9 cellular contexts compared by ENCODE assay signal in the genomic region with DNA sequence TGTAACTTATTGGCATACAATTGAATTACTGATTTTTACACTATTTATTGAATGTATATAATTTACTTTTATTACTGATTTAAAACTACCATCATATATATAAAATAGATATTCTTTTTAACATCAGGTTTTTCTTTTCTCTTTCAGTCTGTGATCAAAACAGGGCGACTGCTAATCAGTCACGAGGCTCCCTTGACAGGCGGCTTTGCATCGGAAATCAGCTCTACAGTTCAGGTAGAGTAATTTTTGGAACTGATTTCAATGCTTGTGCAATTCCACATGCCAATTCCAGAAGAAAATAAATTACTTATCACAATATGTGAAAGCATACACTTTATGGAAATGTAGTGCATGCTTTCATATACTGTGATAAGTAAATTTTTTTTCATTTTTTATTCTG.
"Had no signal": no experiment of that assay in that cellular context is flagged by ENCODE, and none has a peak within 500 bp of the region (broad histone marks: within the 10 kb centered on the region; RNA-seq: fewer than 3 reads in every experiment).

No MANE protein-coding gene starts in this region.

- H3K4me3 Mint-ChIP-seq: GM23338, H9, HFFc6 had no signal

- DNase-seq: GM23248, GOT3, H7, H9, HCEC 1CT, HFFc6 had no signal

- H3K27ac Mint-ChIP-seq: GM23338, H9, HFFc6 had no signal

- H3K9me3 Mint-ChIP-seq: GM23338, HFFc6 had no signal

- FAIRE-seq: H1, H54 had no signal

- H3K4me1 Mint-ChIP-seq: GM23338, H9 had no signal
